Comparison of ENCODE assay signal across 8 cellular contexts in the genomic region with DNA sequence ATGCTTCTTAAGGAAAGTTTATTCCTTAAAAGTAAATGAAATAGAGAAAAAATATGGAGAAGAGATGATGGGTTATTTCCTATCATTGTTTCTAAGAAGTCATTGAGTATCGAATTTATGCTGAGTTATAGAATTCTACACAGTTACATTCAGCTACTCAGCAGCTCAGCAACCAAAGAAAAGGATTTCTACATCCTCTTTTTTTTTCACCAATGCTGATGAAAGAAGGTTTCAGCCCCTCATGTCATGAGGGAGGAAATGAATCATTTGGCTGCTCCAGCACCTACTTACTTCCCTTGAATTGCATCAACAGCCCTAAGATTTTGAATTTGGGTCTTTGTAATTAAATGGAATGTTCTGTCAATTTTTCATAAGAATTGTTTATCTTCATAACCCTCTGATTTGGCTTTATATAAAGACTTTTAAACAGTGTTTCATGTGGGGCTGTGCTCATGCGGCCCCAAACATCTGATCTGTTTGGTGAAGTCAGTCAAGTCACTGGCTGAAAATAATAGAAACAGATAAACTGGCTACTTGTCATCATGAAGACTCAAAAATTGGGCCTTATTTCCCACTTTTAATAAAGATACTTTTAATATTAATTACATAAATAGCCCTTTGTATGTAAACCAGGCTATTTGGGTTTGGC. TPM values are rescaled to one million over a fixed set of nuclear protein-coding genes. Genes with fewer than 3 reads are reported as not detected.
DNase-seq lines count a peak whose midpoint lies in the region; ATAC-seq and TF ChIP-seq lines count a peak whose summit lies in the region.

No MANE protein-coding gene starts in this region.

- intact Hi-C loops in sciatic nerve (cut with DNase I): no loop called here

- DNase-seq in COLO829 (ENCODE audit: low spot score) (peak; percentile 60), HS-5 (ENCODE audit: low read depth) (peak; percentile 60), cardiac fibroblast (ENCODE audit: low read depth in 2 of 2) (peak; percentile 91 to 94), sciatic nerve (ENCODE audit: low spot score) (no peak), NCI-H1048 (lab: John Stamatoyannopoulos, UW) (no peak), mesenteric fat pad (ENCODE audit: low spot score) (no peak)
- DNase-seq in activated CD4-positive, CD25-positive, alpha-beta regulatory T cell treated with anti-CD3 and anti-CD28 coated beads, Interleukin-2, amount 50 U/mL, for 72 hours: no peak

- TF ChIP-seq CTCF in cardiac fibroblast (IDR thresholded peaks at IDR 0.05; ENCODE audit: low read depth, low read length): no peak

- ATAC-seq in GM21423 (IDR thresholded peaks at IDR 0.05; ENCODE audit: unreplicated experiment): peak; percentile 76
- ATAC-seq in sciatic nerve: peak; percentile 71

- H3K4me3 ChIP-seq in cardiac fibroblast (replicated peaks in 1 of 2; ENCODE audit: low read depth in 2 of 2, low read length in 2 of 2): no peak overlapping the region

RNA-seq across cellular contexts. Expression of a gene that starts 18.5 kb away (rescaled TPM):
- 78.2 TPM for total RNA-seq in sciatic nerve
- total RNA-seq in mesenteric fat pad: 80.1 TPM

Comparison
In these comparisons a context has a peak if more than half of its experiments do, and no peak if none do; other contexts are left out.
1. DNase-seq: peak in COLO829 (single experiment), HS-5 (single experiment) and cardiac fibroblast (2 of 2); none in sciatic nerve (single experiment), NCI-H1048 (single experiment), activated CD4-positive, CD25-positive, alpha-beta regulatory T cell treated with anti-CD3 and anti-CD28 coated beads, Interleukin-2, amount 50 U/mL, for 72 hours (single experiment) and mesenteric fat pad (single experiment).